In genomic region chr6:42661540-42662153, GRCh38 we compare ENCODE assay signal across 1 cellular context.
TF ChIP-seq lines count a peak whose summit lies in the region.

No MANE protein-coding gene starts in this region.

TF ChIP-seq in K562, 482 proteins besides CTCF, POLR2A, EP300 and RAD21 (continued from another document and continues in another):
- no peak for TF ChIP-seq USF2 (CRISPR knock-in tag; IDR thresholded peaks at IDR 0.05)
- no peak for TF ChIP-seq SREBF1 (IDR thresholded peaks at IDR 0.05; ENCODE audit: borderline replicate concordance, low read depth, low read length)
- no peak for TF ChIP-seq SIX5 (IDR thresholded peaks at IDR 0.05; ENCODE audit: borderline replicate concordance in 1 of 2, insufficient read depth in 1 of 2, low read depth in 1 of 2, low read length in 2 of 2)
- TF ChIP-seq JUND (IDR thresholded peaks at IDR 0.05; ENCODE audit: borderline replicate concordance, low read depth, low read length): peak; percentile 54; the same call in 1 of the 2 replicates
- TF ChIP-seq JUND (tag; IDR thresholded peaks at IDR 0.05; ENCODE audit: borderline replicate concordance, low read depth, low read length): no peak; the same call in 2 of the 3 replicates
- no peak for TF ChIP-seq GATAD2B (IDR thresholded peaks at IDR 0.05; ENCODE audit: borderline replicate concordance)
- TF ChIP-seq NFATC3 (IDR thresholded peaks at IDR 0.05): no peak
- no peak for TF ChIP-seq KDM1A (IDR thresholded peaks at IDR 0.05)
- TF ChIP-seq EHMT2 (IDR thresholded peaks at IDR 0.05): no peak
- TF ChIP-seq NR3C1 (CRISPR knock-in tag; IDR thresholded peaks at IDR 0.05): no peak
- no peak for TF ChIP-seq GABPB2 (CRISPR knock-in tag; conservative IDR thresholded peaks at IDR 0.05)
- TF ChIP-seq SP2 (IDR thresholded peaks at IDR 0.05; ENCODE audit: extremely low read depth, low read depth, low read length, poor library complexity, severe bottlenecking): no peak
- TF ChIP-seq CREB3 (tag; conservative IDR thresholded peaks at IDR 0.05; ENCODE audit: low read depth): no peak
- TF ChIP-seq FIP1L1 (IDR thresholded peaks at IDR 0.05; ENCODE audit: low read depth, low read length, poor library complexity, severe bottlenecking): no peak
- TF ChIP-seq TCF15 (CRISPR knock-in tag; IDR thresholded peaks at IDR 0.05): no peak
- TF ChIP-seq ZNF239 (CRISPR knock-in tag; IDR thresholded peaks at IDR 0.05): no peak
- 0 out of 2 replicates have a peak, but pooled peaks have one; percentile 31 for TF ChIP-seq XRCC5 (IDR thresholded peaks at IDR 0.05; ENCODE audit: low read depth, low read length)
- TF ChIP-seq TAF7 (tag; IDR thresholded peaks at IDR 0.05): no peak
- no peak for TF ChIP-seq TSHZ1 (CRISPR knock-in tag; IDR thresholded peaks at IDR 0.05)
- no peak for TF ChIP-seq POLR2G (IDR thresholded peaks at IDR 0.05; ENCODE audit: low read depth, low read length)
- TF ChIP-seq SIRT6 (IDR thresholded peaks at IDR 0.05; ENCODE audit: low read depth, low read length): no peak
- no peak for TF ChIP-seq TEAD1 (CRISPR knock-in tag; IDR thresholded peaks at IDR 0.05)
- peak; percentile 21; the same call in 1 of the 2 replicates for TF ChIP-seq MAFF (IDR thresholded peaks at IDR 0.05; ENCODE audit: low read length)
- TF ChIP-seq ARID4B (CRISPR knock-in tag; IDR thresholded peaks at IDR 0.05): no peak
- no peak for TF ChIP-seq ZMIZ1 (IDR thresholded peaks at IDR 0.05; ENCODE audit: low read depth in 2 of 2, low read length in 2 of 2)
- TF ChIP-seq ARID3A (IDR thresholded peaks at IDR 0.05; ENCODE audit: borderline replicate concordance, low read depth, low read length): peak; percentile 92; the same call in 1 of the 2 replicates
- peak; percentile 57; the same call in 1 of the 2 replicates for TF ChIP-seq STAG1 (CRISPR knock-in tag; IDR thresholded peaks at IDR 0.05; ENCODE audit: borderline replicate concordance)
- TF ChIP-seq ZNF121 (CRISPR knock-in tag; conservative IDR thresholded peaks at IDR 0.05): no peak
- no peak for TF ChIP-seq ATF2 (CRISPR knock-in tag; IDR thresholded peaks at IDR 0.05)
- no peak for TF ChIP-seq SRF (CRISPR knock-in tag; IDR thresholded peaks at IDR 0.05)
- TF ChIP-seq SRSF3 (IDR thresholded peaks at IDR 0.05; ENCODE audit: insufficient read depth, low read length): no peak
- 0 out of 2 replicates have a peak, but pooled peaks have one; percentile 8 for TF ChIP-seq POLR2H (tag; IDR thresholded peaks at IDR 0.05; ENCODE audit: low read depth)
- no peak for TF ChIP-seq HMGXB4 (CRISPR knock-in tag; IDR thresholded peaks at IDR 0.05)
- peak; percentile 12 for TF ChIP-seq TBP (optimal IDR thresholded peaks at IDR 0.05; ENCODE audit: low read depth, low read length)
- no peak for TF ChIP-seq IRF9 (tag; IDR thresholded peaks at IDR 0.05)
- no peak for TF ChIP-seq NELFE (IDR thresholded peaks at IDR 0.05; ENCODE audit: insufficient read depth, insufficient read length)
- TF ChIP-seq ZNF512 (tag; IDR thresholded peaks at IDR 0.05): no peak
- TF ChIP-seq ZNF274 (IDR thresholded peaks at IDR 0.05; ENCODE audit: borderline replicate concordance, low read depth, low read length): no peak
